ENCODE assay signal across 8 cellular contexts in genomic region chr12:132083731-132084641, GRCh38.
A peak's percentile ranks its signal among the peaks of the same experiment; 100 is the strongest.
DNase-seq lines count a peak whose midpoint lies in the region; ATAC-seq lines count a peak whose summit lies in the region.

No MANE protein-coding gene starts in this region.

- H3K27me3 Mint-ChIP-seq in naive thymus-derived CD8-positive, alpha-beta T cell, result no peaks in the 10 kb centered on the region
- H3K27me3 Mint-ChIP-seq in stimulated activated memory B cell treated with anti-CD40 and anti-IgM and Interleukin-4, amounts not matched to agents 10 μg/mL and 1 μg/mL and 100 μg/mL, for 72 hours, result no peaks in the 10 kb centered on the region

- H3K4me1 Mint-ChIP-seq in naive thymus-derived CD8-positive, alpha-beta T cell, result peaks cover 18 to 37% (median 29%) of the 10 kb centered on the region in 4 donors
- peaks cover 32% of the 10 kb centered on the region for H3K4me1 Mint-ChIP-seq in stimulated activated memory B cell treated with anti-CD40 and anti-IgM and Interleukin-4, amounts not matched to agents 10 μg/mL and 1 μg/mL and 100 μg/mL, for 72 hours

- peak overlapping the region; percentile 48 to 94 (median 85) for H3K27ac Mint-ChIP-seq in naive thymus-derived CD8-positive, alpha-beta T cell
- H3K27ac Mint-ChIP-seq in stimulated activated memory B cell treated with anti-CD40 and anti-IgM and Interleukin-4, amounts not matched to agents 10 μg/mL and 1 μg/mL and 100 μg/mL, for 72 hours, result peak overlapping the region; percentile 93

- peak overlapping the region; percentile 80 to 96 (median 88) for H3K4me3 Mint-ChIP-seq in naive thymus-derived CD8-positive, alpha-beta T cell
- peak overlapping the region; percentile 92 for H3K4me3 Mint-ChIP-seq in stimulated activated memory B cell treated with anti-CD40 and anti-IgM and Interleukin-4, amounts not matched to agents 10 μg/mL and 1 μg/mL and 100 μg/mL, for 72 hours

- H3K9me3 Mint-ChIP-seq in naive thymus-derived CD8-positive, alpha-beta T cell, result no peaks in the 10 kb centered on the region
- no peaks in the 10 kb centered on the region for H3K9me3 Mint-ChIP-seq in stimulated activated memory B cell treated with anti-CD40 and anti-IgM and Interleukin-4, amounts not matched to agents 10 μg/mL and 1 μg/mL and 100 μg/mL, for 72 hours

- peaks cover 0 to 4% (median 0%) of the 10 kb centered on the region in 3 donors for H3K36me3 Mint-ChIP-seq in naive thymus-derived CD8-positive, alpha-beta T cell
- peaks cover 6% of the 10 kb centered on the region for H3K36me3 Mint-ChIP-seq in stimulated activated memory B cell treated with anti-CD40 and anti-IgM and Interleukin-4, amounts not matched to agents 10 μg/mL and 1 μg/mL and 100 μg/mL, for 72 hours

- DNase-seq in EH (ENCODE audit: low read depth) (peak; percentile 91), GOT3 (lab: John Stamatoyannopoulos, UW) (peak; percentile 79), LHCN-M2 (ENCODE audit: low read depth) (peak; percentile 92), RKO (ENCODE audit: low spot score) (peak; percentile 97), fibroblast of peridontal ligament (ENCODE audit: extremely low read depth) (peak; percentile 77)
- DNase-seq in activated T-helper 1 cell treated with anti-CD3 and anti-CD28 coated beads, Interleukin-2, amount 50 U/mL, for 16 hours (ENCODE audit: low read depth in 1 of 2, low spot score in 1 of 2), result peak; percentile 71 to 88
- DNase-seq in naive thymus-derived CD8-positive, alpha-beta T cell, result peak; percentile 80 to 92 (median 85)

- peak; percentile 88 to 90 for ATAC-seq in naive thymus-derived CD8-positive, alpha-beta T cell
- ATAC-seq in stimulated activated memory B cell treated with anti-CD40 and anti-IgM and Interleukin-4, amounts not matched to agents 10 μg/mL and 1 μg/mL and 100 μg/mL, for 72 hours, result peak; percentile 94

- POLR2A ChIA-PET in naive thymus-derived CD8-positive, alpha-beta T cell (lab: Charles Lee), result no interaction called here

Comparison
In these comparisons a context has a peak if more than half of its experiments do, and no peak if none do; other contexts are left out.
1. Peak in every context shown above with its lines: DNase-seq and ATAC-seq.